Comparison of ENCODE assay signal across 16 cellular contexts in the genomic region with DNA sequence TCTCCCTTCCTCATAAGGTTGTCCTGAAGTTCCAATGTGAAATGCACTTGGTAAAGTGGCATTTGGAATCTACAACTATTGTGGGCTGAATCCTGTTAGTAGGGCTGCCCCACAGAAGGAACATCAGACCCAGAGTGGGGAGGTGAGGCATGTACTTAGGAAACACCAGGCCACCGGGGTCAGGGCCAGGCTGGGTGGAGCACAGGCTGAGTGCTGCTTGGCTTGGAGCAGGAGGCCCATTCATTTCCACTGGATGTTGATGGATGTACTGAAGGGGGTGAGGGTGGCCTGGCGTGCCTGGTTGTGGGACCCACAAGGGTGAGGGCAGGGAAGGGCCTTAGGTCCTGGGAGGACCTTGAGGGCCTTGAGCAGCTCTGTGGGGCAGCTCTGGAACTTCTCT. TPM values are rescaled to one million over a fixed set of nuclear protein-coding genes. Genes with fewer than 3 reads are reported as not detected.
DNase-seq lines count a peak whose midpoint lies in the region; ATAC-seq and TF ChIP-seq lines count a peak whose summit lies in the region.
"Had no signal": no experiment of that assay in that cellular context is flagged by ENCODE, and none has a peak within 500 bp of the region (broad histone marks: within the 10 kb centered on the region; RNA-seq: fewer than 3 reads in every experiment).

No MANE protein-coding gene starts in this region.

- H3K27me3 ChIP-seq in OCI-LY1 (ENCODE audit: insufficient read depth, low read length) (no peaks in the 10 kb centered on the region), esophagus squamous epithelium (no peaks in the 10 kb centered on the region)
- H3K27me3 ChIP-seq: BE2C, breast epithelium, hepatocyte had no signal

- no peaks in the 10 kb centered on the region for H3K9me3 Mint-ChIP-seq in stimulated activated naive B cell treated with anti-CD40 and anti-IgM and Interleukin-4, amounts not matched to agents 10 μg/mL and 1 μg/mL and 100 μg/mL, for 72 hours
- H3K9me3 Mint-ChIP-seq: HFFc6 had no signal

- peak overlapping the region; percentile 77 for H3K27ac Mint-ChIP-seq in stimulated activated naive B cell treated with anti-CD40 and anti-IgM and Interleukin-4, amounts not matched to agents 10 μg/mL and 1 μg/mL and 100 μg/mL, for 72 hours
- H3K27ac Mint-ChIP-seq: HFFc6 had no signal

- no peak overlapping the region for H3K4me3 ChIP-seq in OCI-LY1 (ENCODE audit: low read depth, low read length, poor library complexity, severe bottlenecking)
- no peak overlapping the region for H3K4me3 ChIP-seq in esophagus squamous epithelium
- H3K4me3 ChIP-seq in mucosa of descending colon: no peak overlapping the region
- H3K4me3 ChIP-seq: breast epithelium, hepatocyte, lung had no signal

- no peaks in the 10 kb centered on the region for H4K20me1 ChIP-seq in OCI-LY1 (ENCODE audit: insufficient read depth, low read length)

- TF ChIP-seq CTCF in OCI-LY1 (IDR thresholded peaks at IDR 0.05; ENCODE audit: low read length) (0 out of 2 replicates have a peak, but pooled peaks have one; percentile 2), esophagus squamous epithelium (IDR thresholded peaks at IDR 0.05) (no peak), mucosa of descending colon (IDR thresholded peaks at IDR 0.05) (no peak)

- DNase-seq in esophagus squamous epithelium (lab: John Stamatoyannopoulos, UW) (no peak), mucosa of descending colon (no peak), NCI-H2227 treated with DMSO at 0.1 percent for 48 hours (lab: John Stamatoyannopoulos, UW) (no peak), MV-4-11 (lab: John Stamatoyannopoulos, UW) (no peak)
- no peak for DNase-seq in stimulated activated naive B cell treated with anti-CD40 and anti-IgM and Interleukin-4, amounts not matched to agents 10 μg/mL and 1 μg/mL and 100 μg/mL, for 72 hours
- DNase-seq: BE2C, DMS79, HFFc6, NCI-H2081 treated with DMSO at 0.1 percent for 48 hours, trophoblast cell had no signal

- peaks cover 23 to 30% of the 10 kb centered on the region in 2 donors for H3K4me1 Mint-ChIP-seq in stimulated activated naive B cell treated with anti-CD40 and anti-IgM and Interleukin-4, amounts not matched to agents 10 μg/mL and 1 μg/mL and 100 μg/mL, for 72 hours

- WGBS in esophagus squamous epithelium, 2 donors: 80% methylated on average over 1 of the region's 2 CpGs; no CpG with 5 or more reads in 1 of the 2 donors

- peaks cover 18% of the 10 kb centered on the region for H3K79me2 ChIP-seq in OCI-LY1 (ENCODE audit: insufficient read depth, low read length)
- H3K79me2 ChIP-seq: hepatocyte had no signal

- H3K36me3 ChIP-seq in OCI-LY1 (ENCODE audit: insufficient read depth, low read length): peaks cover 23% of the 10 kb centered on the region
- H3K36me3 ChIP-seq in esophagus squamous epithelium: no peaks in the 10 kb centered on the region
- H3K36me3 ChIP-seq in mucosa of descending colon (ENCODE audit: low read depth): no peaks in the 10 kb centered on the region
- H3K36me3 ChIP-seq: BE2C, breast epithelium had no signal

- intact Hi-C loops in esophagus squamous epithelium (cut with DNase I) (no loop called here), mucosa of descending colon (cut with DNase I, micrococcal nuclease) (no loop called here)

- peak overlapping the region; percentile 41; the same call in 1 of the 2 replicates for H3K9ac ChIP-seq in OCI-LY1 (ENCODE audit: low read length)

- H3K9me2 ChIP-seq in OCI-LY1 (ENCODE audit: low read depth, low read length): no peaks in the 10 kb centered on the region

- no peak for TF ChIP-seq POLR2A in esophagus squamous epithelium (IDR thresholded peaks at IDR 0.05)

- H3K36me3 Mint-ChIP-seq in stimulated activated naive B cell treated with anti-CD40 and anti-IgM and Interleukin-4, amounts not matched to agents 10 μg/mL and 1 μg/mL and 100 μg/mL, for 72 hours: no peaks in the 10 kb centered on the region

- no peaks in the 10 kb centered on the region for H3F3A ChIP-seq in OCI-LY1 (ENCODE audit: insufficient read depth, low read length)

- peaks cover 0 to 18% of the 10 kb centered on the region in 2 donors for H3K27me3 Mint-ChIP-seq in stimulated activated naive B cell treated with anti-CD40 and anti-IgM and Interleukin-4, amounts not matched to agents 10 μg/mL and 1 μg/mL and 100 μg/mL, for 72 hours

- H3K9me3 ChIP-seq in OCI-LY1 (ENCODE audit: low read length): no peaks in the 10 kb centered on the region
- H3K9me3 ChIP-seq in esophagus squamous epithelium: no peaks in the 10 kb centered on the region
- no peaks in the 10 kb centered on the region for H3K9me3 ChIP-seq in mucosa of descending colon
- H3K9me3 ChIP-seq: BE2C, breast epithelium had no signal

- H3K4me3 Mint-ChIP-seq in stimulated activated naive B cell treated with anti-CD40 and anti-IgM and Interleukin-4, amounts not matched to agents 10 μg/mL and 1 μg/mL and 100 μg/mL, for 72 hours: no peak overlapping the region
- H3K4me3 Mint-ChIP-seq: HFFc6 had no signal

- H3K4me2 ChIP-seq in OCI-LY1 (ENCODE audit: low read length): no peak overlapping the region; the same call in 1 of the 2 replicates
- H3K4me2 ChIP-seq: hepatocyte had no signal

- H3K27ac ChIP-seq in OCI-LY1 (ENCODE audit: low read depth, low read length, poor library complexity, severe bottlenecking) (peak overlapping the region; percentile 88), esophagus squamous epithelium (peak overlapping the region in 3 of 4 donors; percentile 5 to 72 (median 63))
- H3K27ac ChIP-seq: hepatocyte had no signal

- H2AFZ ChIP-seq in OCI-LY1 (ENCODE audit: low read length): no peak overlapping the region
- H2AFZ ChIP-seq: hepatocyte had no signal

- H3K4me1 ChIP-seq in OCI-LY1 (ENCODE audit: insufficient read depth, low read length, severe bottlenecking) (peaks cover 90% of the 10 kb centered on the region), esophagus squamous epithelium (peaks cover 7 to 53% (median 47%) of the 10 kb centered on the region in 3 donors), mucosa of descending colon (ENCODE audit: low read depth) (peaks cover 10% of the 10 kb centered on the region)

- ATAC-seq in mucosa of descending colon: peak; percentile 31
- ATAC-seq in stimulated activated naive B cell treated with anti-CD40 and anti-IgM and Interleukin-4, amounts not matched to agents 10 μg/mL and 1 μg/mL and 100 μg/mL, for 72 hours (replicated peaks): no peak
- ATAC-seq in HG02678 (IDR thresholded peaks at IDR 0.05; ENCODE audit: unreplicated experiment): no peak
- ATAC-seq in GM19023 (IDR thresholded peaks at IDR 0.05; ENCODE audit: unreplicated experiment): no peak

RNA-seq across cellular contexts. Expression of gene PALD1, which starts 30.8 kb away (rescaled TPM):
- 10 to 100 TPM in 1 of 4 donors, 1 to 10 TPM in 3; 2.6 to 11.3 (median 4.5) TPM for total RNA-seq in esophagus squamous epithelium
- total RNA-seq in mucosa of descending colon: 10 to 100 TPM in 1 of 3 donors, 1 to 10 TPM in 2; 1.9 to 15.9 (median 3.2) TPM
- total RNA-seq: HFFc6 had no signal
